8 cellular contexts compared by ENCODE assay signal in genomic region chr2:3535467-3535793, GRCh38. TPM values are rescaled to one million over a fixed set of nuclear protein-coding genes. Genes with fewer than 3 reads are reported as not detected.
A peak's percentile ranks its signal among the peaks of the same experiment; 100 is the strongest.
DNase-seq lines count a peak whose midpoint lies in the region; ATAC-seq, FAIRE-seq and TF ChIP-seq lines count a peak whose summit lies in the region.

No MANE protein-coding gene starts in this region.

- no TSS peak for BruUV-seq in PC-3 (replicated peaks; lab: Mats Ljungman, UMichigan)

- TF ChIP-seq CTCF in PC-3 (conservative IDR thresholded peaks at IDR 0.05; ENCODE audit: low read depth, low read length) (no peak), epithelial cell of proximal tubule (conservative IDR thresholded peaks at IDR 0.05; ENCODE audit: low read depth, low read length) (no peak), pancreas (IDR thresholded peaks at IDR 0.05) (no peak), BE2C (IDR thresholded peaks at IDR 0.05; ENCODE audit: low read depth, low read length) (no peak)

- no peaks in the 10 kb centered on the region for H3K9me2 ChIP-seq in PC-3 (replicated peaks; ENCODE audit: low read length)

- H3K4me1 ChIP-seq in BLaER1 (peaks cover 10% of the 10 kb centered on the region; the same call in 1 of the 2 replicates), PC-3 (ENCODE audit: insufficient read depth, low read length) (peaks cover 26% of the 10 kb centered on the region), pancreas (no peaks in the 10 kb centered on the region), BE2C (no peaks in the 10 kb centered on the region)

- ATAC-seq in PC-3, result peak; percentile 2
- ATAC-seq in pancreas, result peak in 3 of 4 donors; percentile 5 to 19 (median 5)
- no peak for ATAC-seq in HG02610 (IDR thresholded peaks at IDR 0.05; ENCODE audit: unreplicated experiment)

- FAIRE-seq in pancreas (lab: Jason Lieb, UNC), result no peak

- H4K20me1 ChIP-seq in BLaER1, result no peaks in the 10 kb centered on the region
- H4K20me1 ChIP-seq in PC-3 (ENCODE audit: low read length), result no peaks in the 10 kb centered on the region

- 65 to 66% methylated on average over 5 of the region's 5 CpGs for WGBS in pancreas, 2 donors

- intact Hi-C loops in PC-3 (cut with micrococcal nuclease) (loop anchor here (5.0 kb wide), 1 partner anchor 117 kb away; no protein-coding TSS in a partner anchor), pancreas (cut with DNase I) (no loop called here)

- H3K27ac ChIP-seq in BLaER1 (no peak overlapping the region), PC-3 (ENCODE audit: low read length) (peak overlapping the region; percentile 95), pancreas (peak overlapping the region; percentile 43 to 89 (median 72))

- H3K27me3 ChIP-seq in BLaER1 (no peaks in the 10 kb centered on the region), PC-3 (ENCODE audit: low read length) (no peaks in the 10 kb centered on the region), pancreas (no peaks in the 10 kb centered on the region), BE2C (no peaks in the 10 kb centered on the region)

- H3K9me3 ChIP-seq in BLaER1 (peaks cover 14% of the 10 kb centered on the region), PC-3 (ENCODE audit: low read length) (no peaks in the 10 kb centered on the region), pancreas (no peaks in the 10 kb centered on the region), BE2C (no peaks in the 10 kb centered on the region)

- no peaks in the 10 kb centered on the region for H3K79me2 ChIP-seq in PC-3 (ENCODE audit: low read length)

- DNase-seq in PC-3 (no peak), epithelial cell of proximal tubule (ENCODE audit: low read depth) (no peak), pancreas (no peak), BE2C (no peak), NCI-H524 treated with DMSO at 0.1 percent for 48 hours (lab: John Stamatoyannopoulos, UW) (no peak), cerebellum (ENCODE audit: low spot score) (no peak)

- H3K36me3 ChIP-seq in BLaER1, result peaks cover 33% of the 10 kb centered on the region
- H3K36me3 ChIP-seq in PC-3 (ENCODE audit: low read depth, low read length), result peaks cover 4% of the 10 kb centered on the region; the same call in 1 of the 2 replicates
- no peaks in the 10 kb centered on the region for H3K36me3 ChIP-seq in pancreas
- H3K36me3 ChIP-seq in BE2C, result peaks cover 3% of the 10 kb centered on the region

- H2AFZ ChIP-seq in PC-3 (ENCODE audit: low read length), result peak overlapping the region; percentile 80

- CTCF ChIA-PET in PC-3 (lab: Charles Lee), result interaction anchor here (1.1 kb wide), 1 partner anchor 11 kb away, joined by 4 read pairs; no protein-coding TSS in a partner anchor

- H3K9ac ChIP-seq in BLaER1, result peak overlapping the region; percentile 76; the same call in 1 of the 2 replicates
- peak overlapping the region; percentile 77 for H3K9ac ChIP-seq in PC-3 (ENCODE audit: low read length)

- H3F3A ChIP-seq in PC-3 (ENCODE audit: low read length, unreplicated experiment), result no peaks in the 10 kb centered on the region

- H3K4me2 ChIP-seq in BLaER1 (peak overlapping the region; percentile 74), PC-3 (ENCODE audit: low read length) (peak overlapping the region; percentile 77)

- POLR2A ChIA-PET in PC-3 (lab: Charles Lee; ENCODE audit: unreplicated experiment), result no interaction called here

- H3K4me3 ChIP-seq in BLaER1 (0 out of 2 replicates have a peak overlapping the region, but pooled peaks have one; percentile 68), PC-3 (ENCODE audit: low read length) (peak overlapping the region; percentile 54), epithelial cell of proximal tubule (ENCODE audit: low read depth, low read length) (peak overlapping the region; percentile 66), pancreas (peak overlapping the region in 1 of 4 donors; percentile 30), BE2C (ENCODE audit: low read depth, low read length) (no peak overlapping the region)

RNA-seq across cellular contexts. Expression of gene ADI1, which starts 16.1 kb away (rescaled TPM):
- total RNA-seq in PC-3 (2014; rRNA removed), result 89.8 and 97.8 TPM in 2 replicates
- total RNA-seq in epithelial cell of proximal tubule, result 35.3 and 51.9 TPM in 2 replicates
- total RNA-seq in pancreas, result 10 to 100 TPM in 5 of 6 donors, 1 to 10 TPM in 1; 9.9 to 26.0 (median 19.2) TPM
- polyA plus RNA-seq in pancreas, result 10 to 100 TPM; 17.8 to 29.7 TPM
- 20.7 TPM for polyA plus RNA-seq in BE2C (2012; ENCODE audit: insufficient read depth, insufficient read length, low read depth)
- 11.8 TPM for total RNA-seq in cerebellum

RNA-seq across cellular contexts. Expression of gene RNASEH1, which starts 22.7 kb away (rescaled TPM):
- 44.5 and 51.1 TPM in 2 replicates for total RNA-seq in PC-3 (2014; rRNA removed)
- total RNA-seq in epithelial cell of proximal tubule, result 19.5 and 35.1 TPM in 2 replicates
- 10 to 100 TPM in 2 of 6 donors, 1 to 10 TPM in 4; 6.1 to 10.6 (median 8.9) TPM for total RNA-seq in pancreas
- polyA plus RNA-seq in pancreas, result 1 to 10 TPM; 5.5 to 5.7 TPM
- 43.9 TPM for polyA plus RNA-seq in BE2C (2012; ENCODE audit: insufficient read depth, insufficient read length, low read depth)
- 18.1 TPM for total RNA-seq in cerebellum

RNA-seq across cellular contexts. Expression of gene RPS7, which starts 39.6 kb away (rescaled TPM):
- total RNA-seq in PC-3 (2014; rRNA removed) (1,408 and 1,694 TPM in 2 replicates), epithelial cell of proximal tubule (3,039 and 4,770 TPM in 2 replicates), pancreas (100 to 1,000 TPM; 498 to 985 (median 806) TPM), cerebellum (595 TPM)
- 1,000 to 10,000 TPM; 1,402 to 2,322 TPM for polyA plus RNA-seq in pancreas
- 1,421 TPM for polyA plus RNA-seq in BE2C (2012; ENCODE audit: insufficient read depth, insufficient read length, low read depth)

RNA-seq across cellular contexts. Expression of gene COLEC11, which starts 59.5 kb away (rescaled TPM):
- total RNA-seq in PC-3 (2014; rRNA removed) (0.44 TPM in 1 of 2 replicates, not detected in the other), epithelial cell of proximal tubule (0.40 and 2.4 TPM in 2 replicates), pancreas (1 to 10 TPM; 2.0 to 6.1 (median 3.2) TPM), cerebellum (0.82 TPM)
- 10 to 100 TPM in 1 of 2 donors, 1 to 10 TPM in 1; 9.5 to 11.9 TPM for polyA plus RNA-seq in pancreas
- 278 TPM for polyA plus RNA-seq in BE2C (2012; ENCODE audit: insufficient read depth, insufficient read length, low read depth)
